In genomic region chr3:53132347-53132746, GRCh38 we compare ENCODE assay signal across 1 cellular context.
TF ChIP-seq lines count a peak whose summit lies in the region.

No MANE protein-coding gene starts in this region.

TF ChIP-seq in HCT116, 20 proteins besides CTCF, POLR2A, EP300 and RAD21 (continued from another document):
- TF ChIP-seq EZH2 (IDR thresholded peaks at IDR 0.05) (no peak), ELF1 (IDR thresholded peaks at IDR 0.05; ENCODE audit: borderline replicate concordance, low read depth) (no peak)
